ENCODE assay signal across 17 cellular contexts in the genomic region with DNA sequence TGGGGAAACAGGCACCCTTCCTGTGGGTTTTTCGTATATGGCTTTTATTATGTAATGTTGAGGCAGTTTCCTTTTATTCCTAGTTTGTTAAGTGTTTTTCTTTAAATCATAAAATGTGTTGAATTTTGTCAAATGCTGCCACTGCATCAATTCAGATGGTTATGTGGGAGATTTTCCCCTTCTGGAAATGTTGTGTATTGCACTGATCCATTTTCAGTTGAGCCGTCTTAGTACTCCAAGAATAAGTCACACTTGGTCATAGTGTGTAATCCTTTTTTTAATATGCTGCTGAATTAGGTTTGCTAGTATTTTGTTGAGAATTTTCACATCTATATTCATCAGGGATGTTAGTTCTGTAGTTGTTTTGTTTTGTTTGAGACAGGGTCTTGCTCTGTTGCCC.
"Had no signal": no experiment of that assay in that cellular context is flagged by ENCODE, and none has a peak within 500 bp of the region (broad histone marks: within the 10 kb centered on the region; RNA-seq: fewer than 3 reads in every experiment).

No MANE protein-coding gene starts in this region.

- H3K4me1 Mint-ChIP-seq: brain had no signal

- ATAC-seq: activated T-cell treated with anti-CD3 and anti-CD28 coated beads, Interleukin-2, amount 50 U/mL, for 4 hours; gastroesophageal sphincter; natural killer cell treated with Interleukin-12 subunit alpha and Interleukin-12 subunit beta and Interleukin-15 and Interleukin-18, amount 100 ng/mL, for 72 hours had no signal

- H3K27me3 Mint-ChIP-seq: activated naive CD8-positive, alpha-beta T cell; memory B cell; natural killer cell treated with Interleukin-12 subunit alpha and Interleukin-12 subunit beta and Interleukin-15 and Interleukin-18, amount 100 ng/mL, for 72 hours had no signal

- H3K4me3 ChIP-seq: dorsolateral prefrontal cortex, esophagus squamous epithelium, gastroesophageal sphincter, left ventricle myocardium inferior, suprapubic skin had no signal

- H3K36me3 ChIP-seq: esophagus squamous epithelium, gastroesophageal sphincter, left ventricle myocardium inferior, suprapubic skin had no signal

- DNase-seq: activated CD4-positive, alpha-beta T cell treated with anti-CD3 and anti-CD28 coated beads for 48 hours; activated effector memory CD4-positive, alpha-beta T cell treated with anti-CD3 and anti-CD28 coated beads, Interleukin-2, amount 50 U/mL, for 16 hours; activated T-cell treated with anti-CD3 and anti-CD28 coated beads, Interleukin-2, amount 50 U/mL, for 4 hours; amygdala; dorsolateral prefrontal cortex; esophagus squamous epithelium; kidney; left ventricle myocardium inferior; stimulated activated CD4-positive, alpha-beta T cell treated with anti-CD3 and anti-CD28 coated beads, Interleukin-12 subunit alpha, Interleukin-12 subunit beta, amount 100 ng/mL, for 4 hours; stimulated activated naive CD4-positive, alpha-beta T cell treated with Interleukin-2 at 50 U/mL for 16 hours; SW 1271 had no signal

- H3K27me3 ChIP-seq: dorsolateral prefrontal cortex, esophagus squamous epithelium, gastroesophageal sphincter, suprapubic skin had no signal

- H3K4me3 Mint-ChIP-seq: activated naive CD8-positive, alpha-beta T cell; activated T-cell treated with anti-CD3 and anti-CD28 coated beads, Interleukin-2, amount 50 U/mL, for 4 hours; brain; memory B cell; natural killer cell treated with Interleukin-12 subunit alpha and Interleukin-12 subunit beta and Interleukin-15 and Interleukin-18, amount 100 ng/mL, for 72 hours had no signal

- H3K4me1 ChIP-seq: esophagus squamous epithelium, gastroesophageal sphincter, left ventricle myocardium inferior, suprapubic skin had no signal

- H3K9me3 Mint-ChIP-seq: natural killer cell treated with Interleukin-12 subunit alpha and Interleukin-12 subunit beta and Interleukin-15 and Interleukin-18, amount 100 ng/mL, for 72 hours had no signal

- H3K9me3 ChIP-seq: gastroesophageal sphincter, suprapubic skin had no signal

- H3K27ac Mint-ChIP-seq: brain; memory B cell; natural killer cell treated with Interleukin-12 subunit alpha and Interleukin-12 subunit beta and Interleukin-15 and Interleukin-18, amount 100 ng/mL, for 72 hours had no signal
